Comparison of ENCODE assay signal across 21 cellular contexts in genomic region chr1:28280501-28280900, GRCh38. TPM values are rescaled to one million over a fixed set of nuclear protein-coding genes. Genes with fewer than 3 reads are reported as not detected.
DNase-seq lines count a peak whose midpoint lies in the region; ATAC-seq and TF ChIP-seq lines count a peak whose summit lies in the region.
"Had no signal": no experiment of that assay in that cellular context is flagged by ENCODE, and none has a peak within 500 bp of the region (broad histone marks: within the 10 kb centered on the region; RNA-seq: fewer than 3 reads in every experiment).

No MANE protein-coding gene starts in this region.

- POLR2A ChIA-PET in activated CD8-positive, alpha-beta T cell treated with anti-CD3 and anti-CD28 coated beads, Interleukin-2, amount 10 ng/mL, durations not matched to agents 7 days and 5 days (lab: Charles Lee) = interaction anchor here (1.3 kb wide), 1 partner anchor 48 kb away, joined by 3 read pairs; the partner anchor contains the start of gene MED18
- POLR2A ChIA-PET in activated CD8-positive, alpha-beta T cell treated with anti-CD3 and anti-CD28 coated beads for 36 hours (lab: Charles Lee) = interaction anchor here (1.8 kb wide), 1 partner anchor 48 kb away, joined by 4 read pairs; the partner anchor contains the start of gene DNAJC8
- POLR2A ChIA-PET in WTC11 (lab: Charles Lee) = interaction anchor here (1.4 kb wide), 1 partner anchor 16 kb away, joined by 4 read pairs; no protein-coding TSS in a partner anchor
- POLR2A ChIA-PET in activated CD4-positive, alpha-beta T cell treated with anti-CD3 and anti-CD28 coated beads for 36 hours (lab: Charles Lee) = interaction anchor here (1.1 to 1.2 kb wide), 2 partner anchors 32 to 35 kb away, joined by 3 read pairs; no protein-coding TSS in a partner anchor

- peaks cover 25% of the 10 kb centered on the region for H3K4me1 Mint-ChIP-seq in activated CD8-positive, alpha-beta T cell treated with anti-CD3 and anti-CD28 coated beads, Interleukin-2, amount 10 ng/mL, durations not matched to agents 7 days and 5 days (ENCODE audit: low read depth)
- no peaks in the 10 kb centered on the region for H3K4me1 Mint-ChIP-seq in activated CD8-positive, alpha-beta T cell treated with anti-CD3 and anti-CD28 coated beads for 36 hours (ENCODE audit: low read depth)
- H3K4me1 Mint-ChIP-seq in WTC11 = no peaks in the 10 kb centered on the region
- no peaks in the 10 kb centered on the region for H3K4me1 Mint-ChIP-seq in activated CD4-positive, alpha-beta T cell treated with anti-CD3 and anti-CD28 coated beads for 36 hours
- H3K4me1 Mint-ChIP-seq: activated naive CD4-positive, alpha-beta T cell treated with anti-CD3 and anti-CD28 coated beads, Interleukin-2, amount 50 U/mL, for 24 hours; nephron progenitor cell had no signal

- WGBS in psoas muscle, 3 donors = 89 to 95% (median 90%) methylated on average over 7 to 8 of the region's 8 CpGs

- H3K4me3 ChIP-seq in psoas muscle = no peak overlapping the region
- H3K4me3 ChIP-seq: vagina had no signal

- peaks cover 14% of the 10 kb centered on the region for H3K4me1 ChIP-seq in psoas muscle
- H3K4me1 ChIP-seq: vagina had no signal

- peaks cover 36% of the 10 kb centered on the region for H3K36me3 Mint-ChIP-seq in activated CD8-positive, alpha-beta T cell treated with anti-CD3 and anti-CD28 coated beads, Interleukin-2, amount 10 ng/mL, durations not matched to agents 7 days and 5 days (ENCODE audit: low read depth)
- peaks cover 26% of the 10 kb centered on the region for H3K36me3 Mint-ChIP-seq in activated CD8-positive, alpha-beta T cell treated with anti-CD3 and anti-CD28 coated beads for 36 hours (ENCODE audit: low read depth)
- peaks cover 42% of the 10 kb centered on the region for H3K36me3 Mint-ChIP-seq in WTC11
- H3K36me3 Mint-ChIP-seq in activated CD4-positive, alpha-beta T cell treated with anti-CD3 and anti-CD28 coated beads for 36 hours (ENCODE audit: low read depth) = peaks cover 34% of the 10 kb centered on the region

- H3K9me3 ChIP-seq in psoas muscle = no peaks in the 10 kb centered on the region
- H3K9me3 ChIP-seq: vagina had no signal

- H3K27ac ChIP-seq in psoas muscle = peak overlapping the region; percentile 10
- H3K27ac ChIP-seq: vagina, WERI-Rb-1 had no signal

- no peaks in the 10 kb centered on the region for H3K9me3 Mint-ChIP-seq in activated CD8-positive, alpha-beta T cell treated with anti-CD3 and anti-CD28 coated beads, Interleukin-2, amount 10 ng/mL, durations not matched to agents 7 days and 5 days (ENCODE audit: insufficient read depth)
- no peaks in the 10 kb centered on the region for H3K9me3 Mint-ChIP-seq in activated CD8-positive, alpha-beta T cell treated with anti-CD3 and anti-CD28 coated beads for 36 hours
- H3K9me3 Mint-ChIP-seq in WTC11 = no peaks in the 10 kb centered on the region
- no peaks in the 10 kb centered on the region for H3K9me3 Mint-ChIP-seq in activated CD4-positive, alpha-beta T cell treated with anti-CD3 and anti-CD28 coated beads for 36 hours (ENCODE audit: low read depth)
- H3K9me3 Mint-ChIP-seq: activated naive CD4-positive, alpha-beta T cell treated with anti-CD3 and anti-CD28 coated beads, Interleukin-2, amount 50 U/mL, for 24 hours; immature natural killer cell; nephron progenitor cell had no signal

- ATAC-seq in activated CD8-positive, alpha-beta T cell treated with anti-CD3 and anti-CD28 coated beads, Interleukin-2, amount 10 ng/mL, durations not matched to agents 7 days and 5 days = peak; percentile 33
- no peak for ATAC-seq in activated CD8-positive, alpha-beta T cell treated with anti-CD3 and anti-CD28 coated beads for 36 hours
- ATAC-seq in WTC11 = no peak
- ATAC-seq in left ventricle myocardium superior = peak; percentile 18
- ATAC-seq in psoas muscle = peak in 1 of 4 donors; percentile 25
- ATAC-seq in activated CD4-positive, alpha-beta T cell treated with anti-CD3 and anti-CD28 coated beads for 36 hours = no peak
- ATAC-seq: Panc1 had no signal

- DNase-seq in activated CD8-positive, alpha-beta T cell treated with anti-CD3 and anti-CD28 coated beads, Interleukin-2, amount 10 ng/mL, durations not matched to agents 7 days and 5 days = no peak
- DNase-seq in activated CD8-positive, alpha-beta T cell treated with anti-CD3 and anti-CD28 coated beads for 36 hours = no peak
- DNase-seq in WTC11 (ENCODE audit: low spot score) (no peak), left ventricle myocardium superior (no peak), psoas muscle (no peak), DMS53 treated with DMSO at 0.1 percent for 48 hours (lab: John Stamatoyannopoulos, UW; ENCODE audit: unreplicated experiment) (no peak), NCI-H446 (lab: John Stamatoyannopoulos, UW) (no peak)
- no peak for DNase-seq in activated CD4-positive, alpha-beta T cell treated with anti-CD3 and anti-CD28 coated beads for 36 hours
- DNase-seq: 8988T; activated T-cell treated with anti-CD3 and anti-CD28 coated beads, Interleukin-2, amount 50 U/mL, for 48 hours; COR-L47; immature natural killer cell; NCI-H2081 treated with DMSO at 0.1 percent for 48 hours; NCI-H446 treated with DMSO at 0.1 percent for 48 hours; nephron progenitor cell; stimulated activated CD4-positive, alpha-beta T cell treated with anti-CD3 and anti-CD28 coated beads, Interleukin-4, amount 100 ng/mL, for 4 hours; WERI-Rb-1 had no signal

- H3K27me3 ChIP-seq in psoas muscle (ENCODE audit: insufficient read depth in 3 of 3, low read length in 2 of 3) = no peaks in the 10 kb centered on the region
- H3K27me3 ChIP-seq: vagina had no signal

- H3K27ac Mint-ChIP-seq in activated CD8-positive, alpha-beta T cell treated with anti-CD3 and anti-CD28 coated beads, Interleukin-2, amount 10 ng/mL, durations not matched to agents 7 days and 5 days = no peak overlapping the region
- no peak overlapping the region for H3K27ac Mint-ChIP-seq in activated CD8-positive, alpha-beta T cell treated with anti-CD3 and anti-CD28 coated beads for 36 hours
- no peak overlapping the region for H3K27ac Mint-ChIP-seq in WTC11
- H3K27ac Mint-ChIP-seq in activated CD4-positive, alpha-beta T cell treated with anti-CD3 and anti-CD28 coated beads for 36 hours = no peak overlapping the region
- H3K27ac Mint-ChIP-seq: activated naive CD4-positive, alpha-beta T cell treated with anti-CD3 and anti-CD28 coated beads, Interleukin-2, amount 50 U/mL, for 24 hours; immature natural killer cell; progenitor cell of endocrine pancreas had no signal

- no peaks in the 10 kb centered on the region for H3K27me3 Mint-ChIP-seq in activated CD8-positive, alpha-beta T cell treated with anti-CD3 and anti-CD28 coated beads, Interleukin-2, amount 10 ng/mL, durations not matched to agents 7 days and 5 days (ENCODE audit: low read depth)
- no peaks in the 10 kb centered on the region for H3K27me3 Mint-ChIP-seq in activated CD8-positive, alpha-beta T cell treated with anti-CD3 and anti-CD28 coated beads for 36 hours
- no peaks in the 10 kb centered on the region for H3K27me3 Mint-ChIP-seq in WTC11 (ENCODE audit: low read depth)
- no peaks in the 10 kb centered on the region for H3K27me3 Mint-ChIP-seq in activated CD4-positive, alpha-beta T cell treated with anti-CD3 and anti-CD28 coated beads for 36 hours
- H3K27me3 Mint-ChIP-seq: activated naive CD4-positive, alpha-beta T cell treated with anti-CD3 and anti-CD28 coated beads, Interleukin-2, amount 50 U/mL, for 24 hours; progenitor cell of endocrine pancreas had no signal

- CTCF ChIA-PET in activated CD8-positive, alpha-beta T cell treated with anti-CD3 and anti-CD28 coated beads, Interleukin-2, amount 10 ng/mL, durations not matched to agents 7 days and 5 days (lab: Charles Lee) = interaction anchor here (0.8 to 1.7 kb wide), 2 partner anchors 15 to 32 kb away, joined by 3 to 8 read pairs; no protein-coding TSS in a partner anchor
- CTCF ChIA-PET in activated CD8-positive, alpha-beta T cell treated with anti-CD3 and anti-CD28 coated beads for 36 hours (lab: Charles Lee) = interaction anchor here (1.3 kb wide), 1 partner anchor 24 kb away, joined by 3 read pairs; no protein-coding TSS in a partner anchor
- CTCF ChIA-PET in WTC11 (lab: Charles Lee) = interaction anchor here (1.0 kb wide), 1 partner anchor 32 kb away, joined by 4 read pairs; no protein-coding TSS in a partner anchor
- CTCF ChIA-PET in activated CD4-positive, alpha-beta T cell treated with anti-CD3 and anti-CD28 coated beads for 36 hours (lab: Charles Lee) = interaction anchor here (0.6 to 1.7 kb wide), 2 partner anchors 28 to 32 kb away, joined by 3 to 6 read pairs; no protein-coding TSS in a partner anchor

- no peak overlapping the region for H3K4me3 Mint-ChIP-seq in activated CD8-positive, alpha-beta T cell treated with anti-CD3 and anti-CD28 coated beads, Interleukin-2, amount 10 ng/mL, durations not matched to agents 7 days and 5 days
- no peak overlapping the region for H3K4me3 Mint-ChIP-seq in activated CD8-positive, alpha-beta T cell treated with anti-CD3 and anti-CD28 coated beads for 36 hours
- H3K4me3 Mint-ChIP-seq in WTC11 = no peak overlapping the region
- no peak overlapping the region for H3K4me3 Mint-ChIP-seq in activated CD4-positive, alpha-beta T cell treated with anti-CD3 and anti-CD28 coated beads for 36 hours
- H3K4me3 Mint-ChIP-seq: activated naive CD4-positive, alpha-beta T cell treated with anti-CD3 and anti-CD28 coated beads, Interleukin-2, amount 50 U/mL, for 24 hours; immature natural killer cell; nephron progenitor cell had no signal

- peaks cover 17 to 72% of the 10 kb centered on the region in 2 donors for H3K36me3 ChIP-seq in psoas muscle (ENCODE audit: insufficient read depth in 1 of 2, low read depth in 1 of 2)

- TF ChIP-seq CTCF in activated CD8-positive, alpha-beta T cell treated with anti-CD3 and anti-CD28 coated beads for 36 hours (IDR thresholded peaks at IDR 0.05) = no peak
- TF ChIP-seq CTCF in WTC11 (IDR thresholded peaks at IDR 0.05) = no peak
- TF ChIP-seq CTCF in psoas muscle (IDR thresholded peaks at IDR 0.05) = no peak

- intact Hi-C loops in activated CD8-positive, alpha-beta T cell treated with anti-CD3 and anti-CD28 coated beads for 36 hours (cut with micrococcal nuclease) = no loop called here
- intact Hi-C loops in left ventricle myocardium superior (cut with micrococcal nuclease) (no loop called here), psoas muscle (cut with DNase I) (no loop called here)
- intact Hi-C loops in activated CD4-positive, alpha-beta T cell treated with anti-CD3 and anti-CD28 coated beads for 36 hours (cut with DNase I, micrococcal nuclease) = no loop called here

RNA-seq across cellular contexts. Expression of gene SESN2, which starts 21.2 kb away (rescaled TPM):
- 10 to 100 TPM; 12.5 to 12.6 TPM for total RNA-seq in activated CD8-positive, alpha-beta T cell treated with anti-CD3 and anti-CD28 coated beads, Interleukin-2, amount 10 ng/mL, durations not matched to agents 7 days and 5 days
- total RNA-seq in activated CD8-positive, alpha-beta T cell treated with anti-CD3 and anti-CD28 coated beads for 36 hours = 10 to 100 TPM; 26.0 to 27.4 TPM
- total RNA-seq in WTC11 (2021) (22.3 to 38.1 TPM (median 23.3 TPM) in 3 replicates), left ventricle myocardium superior (2.7 TPM), psoas muscle (10 to 100 TPM in 3 of 4 donors, 1 to 10 TPM in 1; 8.1 to 25.5 (median 12.2) TPM)
- 10 to 100 TPM in 2 of 3 donors, 1 to 10 TPM in 1; 9.1 to 34.9 (median 12.4) TPM for polyA plus RNA-seq in psoas muscle
- total RNA-seq in activated CD4-positive, alpha-beta T cell treated with anti-CD3 and anti-CD28 coated beads for 36 hours = 10 to 100 TPM; 32.9 to 33.3 TPM

RNA-seq across cellular contexts. Expression of gene ATP5IF1, which starts 44.6 kb away (rescaled TPM):
- total RNA-seq in activated CD8-positive, alpha-beta T cell treated with anti-CD3 and anti-CD28 coated beads, Interleukin-2, amount 10 ng/mL, durations not matched to agents 7 days and 5 days = 100 to 1,000 TPM; 204 to 222 TPM
- 100 to 1,000 TPM; 169 to 170 TPM for total RNA-seq in activated CD8-positive, alpha-beta T cell treated with anti-CD3 and anti-CD28 coated beads for 36 hours
- total RNA-seq in WTC11 (2021) (201 to 245 TPM (median 228 TPM) in 3 replicates), left ventricle myocardium superior (449 TPM), psoas muscle (100 to 1,000 TPM; 124 to 295 (median 217) TPM)
- polyA plus RNA-seq in psoas muscle = 100 to 1,000 TPM; 125 to 332 (median 293) TPM
- total RNA-seq in activated CD4-positive, alpha-beta T cell treated with anti-CD3 and anti-CD28 coated beads for 36 hours = 100 to 1,000 TPM; 192 to 195 TPM

RNA-seq across cellular contexts. Expression of gene DNAJC8, which starts 47.7 kb away (rescaled TPM):
- 100 to 1,000 TPM; 121 to 124 TPM for total RNA-seq in activated CD8-positive, alpha-beta T cell treated with anti-CD3 and anti-CD28 coated beads, Interleukin-2, amount 10 ng/mL, durations not matched to agents 7 days and 5 days
- 100 to 1,000 TPM; 103 to 105 TPM for total RNA-seq in activated CD8-positive, alpha-beta T cell treated with anti-CD3 and anti-CD28 coated beads for 36 hours
- total RNA-seq in WTC11 (2021) (108 to 112 TPM (median 110 TPM) in 3 replicates), left ventricle myocardium superior (62.3 TPM), psoas muscle (10 to 100 TPM; 46.6 to 64.0 (median 53.5) TPM)
- 100 to 1,000 TPM in 1 of 3 donors, 10 to 100 TPM in 2; 67.8 to 116 (median 85.5) TPM for polyA plus RNA-seq in psoas muscle
- 100 to 1,000 TPM; 107 to 135 TPM for total RNA-seq in activated CD4-positive, alpha-beta T cell treated with anti-CD3 and anti-CD28 coated beads for 36 hours

RNA-seq across cellular contexts. Expression of gene MED18, which starts 48.3 kb away (rescaled TPM):
- 10 to 100 TPM; 18.4 to 21.7 TPM for total RNA-seq in activated CD8-positive, alpha-beta T cell treated with anti-CD3 and anti-CD28 coated beads, Interleukin-2, amount 10 ng/mL, durations not matched to agents 7 days and 5 days
- 10 to 100 TPM; 14.9 to 18.9 TPM for total RNA-seq in activated CD8-positive, alpha-beta T cell treated with anti-CD3 and anti-CD28 coated beads for 36 hours
- total RNA-seq in WTC11 (2021) (15.1 to 17.9 TPM (median 15.2 TPM) in 3 replicates), left ventricle myocardium superior (8.4 TPM), psoas muscle (10 to 100 TPM in 3 of 4 donors, 1 to 10 TPM in 1; 9.8 to 12.5 (median 11.7) TPM)
- polyA plus RNA-seq in psoas muscle = 10 to 100 TPM in 2 of 3 donors, 1 to 10 TPM in 1; 6.6 to 20.5 (median 17.7) TPM
- 10 to 100 TPM; 17.4 TPM for total RNA-seq in activated CD4-positive, alpha-beta T cell treated with anti-CD3 and anti-CD28 coated beads for 36 hours

Comparison
In these comparisons a context has a peak if more than half of its experiments do, and no peak if none do; other contexts are left out.
1. ATAC-seq: peak in activated CD8-positive, alpha-beta T cell treated with anti-CD3 and anti-CD28 coated beads, Interleukin-2, amount 10 ng/mL, durations not matched to agents 7 days and 5 days (single experiment) and left ventricle myocardium superior (single experiment); none in activated CD8-positive, alpha-beta T cell treated with anti-CD3 and anti-CD28 coated beads for 36 hours (single experiment), WTC11 (single experiment) and activated CD4-positive, alpha-beta T cell treated with anti-CD3 and anti-CD28 coated beads for 36 hours (single experiment).